11 cellular contexts compared by ENCODE assay signal in the genomic region with DNA sequence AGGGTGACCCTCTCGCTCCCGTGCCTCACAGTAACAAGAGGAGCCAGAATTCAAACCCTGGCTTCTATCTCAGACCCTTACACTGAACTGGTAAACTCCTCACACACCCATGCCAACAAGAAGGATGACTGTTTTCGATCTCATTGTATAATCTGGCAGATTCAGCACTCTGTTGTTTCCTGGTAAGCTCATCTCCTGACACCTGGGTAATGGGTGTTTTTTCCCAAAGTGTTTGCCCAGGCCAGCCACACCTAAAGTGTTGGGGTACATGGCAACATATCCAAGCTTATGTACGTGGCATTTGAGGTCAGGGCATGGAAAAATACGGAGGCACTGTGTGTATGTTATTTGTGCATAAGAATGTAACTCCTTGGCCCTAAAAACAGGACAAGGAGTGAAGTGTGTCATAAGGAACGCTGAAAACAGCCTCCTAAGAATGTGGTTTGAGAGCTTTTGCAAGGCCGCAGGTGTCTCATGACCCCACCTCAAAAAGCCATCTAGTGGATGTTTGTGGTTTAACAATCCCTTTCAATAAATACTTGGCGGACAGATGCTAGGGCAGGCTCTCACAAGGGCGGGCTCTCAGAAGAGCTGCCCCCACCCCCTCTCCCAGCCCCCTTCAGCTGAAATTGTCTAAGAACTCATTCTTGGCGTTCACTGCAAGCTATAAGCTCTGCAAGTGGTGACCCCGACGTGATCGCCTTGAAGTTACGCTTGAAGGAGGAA. TPM values are rescaled to one million over a fixed set of nuclear protein-coding genes. Genes with fewer than 3 reads are reported as not detected.
A peak's percentile ranks its signal among the peaks of the same experiment; 100 is the strongest.
DNase-seq lines count a peak whose midpoint lies in the region; ATAC-seq, FAIRE-seq and TF ChIP-seq lines count a peak whose summit lies in the region.
"Had no signal": no experiment of that assay in that cellular context is flagged by ENCODE, and none has a peak within 500 bp of the region (broad histone marks: within the 10 kb centered on the region; RNA-seq: fewer than 3 reads in every experiment).

A gene with protein sequence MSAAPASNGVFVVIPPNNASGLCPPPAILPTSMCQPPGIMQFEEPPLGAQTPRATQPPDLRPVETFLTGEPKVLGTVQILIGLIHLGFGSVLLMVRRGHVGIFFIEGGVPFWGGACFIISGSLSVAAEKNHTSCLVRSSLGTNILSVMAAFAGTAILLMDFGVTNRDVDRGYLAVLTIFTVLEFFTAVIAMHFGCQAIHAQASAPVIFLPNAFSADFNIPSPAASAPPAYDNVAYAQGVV (plus strand): TSS at position 561 of the 726 bp plus-strand sequence. CDS start 6,867 bp downstream, outside the sequence.

- H4K20me1 ChIP-seq in endothelial cell of umbilical vein (replicated peaks; ENCODE audit: control insufficient read depth, extremely low read depth, insufficient read depth, low read length): no peaks in the 10 kb centered on the region

- peak; percentile 51 for ATAC-seq in stimulated activated memory B cell treated with anti-CD40 and anti-IgM and Interleukin-4, amounts not matched to agents 10 μg/mL and 1 μg/mL and 100 μg/mL, for 72 hours
- no peak for ATAC-seq in HG03108 (IDR thresholded peaks at IDR 0.05; ENCODE audit: unreplicated experiment)
- ATAC-seq in HG03280 (IDR thresholded peaks at IDR 0.05; ENCODE audit: unreplicated experiment): no peak

- H3K27me3 ChIP-seq in endothelial cell of umbilical vein (ENCODE audit: control insufficient read depth in 2 of 2, insufficient read depth in 2 of 2, low read length in 2 of 2) (peaks cover 0 to 13% of the 10 kb centered on the region in 2 experiments), uterus (no peaks in the 10 kb centered on the region)

- no peak within 1 kb of the TSS for H3K4me3 Mint-ChIP-seq in stimulated activated memory B cell treated with anti-CD40 and anti-IgM and Interleukin-4, amounts not matched to agents 10 μg/mL and 1 μg/mL and 100 μg/mL, for 72 hours
- H3K4me3 Mint-ChIP-seq: dendritic cell treated with granulocyte-macrophage colony-stimulating factor and Interleukin-4, amounts not matched to agents 40 ng/mL and 50 ng/mL, for 4 days had no signal

- no peaks in the 10 kb centered on the region for H3K9me3 Mint-ChIP-seq in stimulated activated memory B cell treated with anti-CD40 and anti-IgM and Interleukin-4, amounts not matched to agents 10 μg/mL and 1 μg/mL and 100 μg/mL, for 72 hours
- H3K9me3 Mint-ChIP-seq: dendritic cell treated with granulocyte-macrophage colony-stimulating factor and Interleukin-4, amounts not matched to agents 40 ng/mL and 50 ng/mL, for 4 days had no signal

- POLR2A ChIA-PET in endothelial cell of umbilical vein (lab: Charles Lee): no interaction called here

- H3K27ac ChIP-seq in endothelial cell of umbilical vein (ENCODE audit: insufficient read depth, low read depth, low read length) (no peak within 1 kb of the TSS), uterus (no peak within 1 kb of the TSS)

- no TSS peak for BruUV-seq in endothelial cell of umbilical vein (replicated peaks; lab: Mats Ljungman, UMichigan)

- no peak within 1 kb of the TSS for H3K4me3 ChIP-seq in endothelial cell of umbilical vein (replicated peaks in 1 of 3; ENCODE audit: insufficient read depth in 1 of 3, low read depth in 1 of 3, low read length in 3 of 3)
- H3K4me3 ChIP-seq in uterus: no peak within 1 kb of the TSS

- H3K4me2 ChIP-seq in endothelial cell of umbilical vein (ENCODE audit: insufficient read depth, low read length): no peak within 1 kb of the TSS

- H3K27ac Mint-ChIP-seq in stimulated activated memory B cell treated with anti-CD40 and anti-IgM and Interleukin-4, amounts not matched to agents 10 μg/mL and 1 μg/mL and 100 μg/mL, for 72 hours: no peak within 1 kb of the TSS
- H3K27ac Mint-ChIP-seq: dendritic cell treated with granulocyte-macrophage colony-stimulating factor and Interleukin-4, amounts not matched to agents 40 ng/mL and 50 ng/mL, for 4 days had no signal

- H3K4me1 Mint-ChIP-seq in stimulated activated memory B cell treated with anti-CD40 and anti-IgM and Interleukin-4, amounts not matched to agents 10 μg/mL and 1 μg/mL and 100 μg/mL, for 72 hours: peaks cover 22% of the 10 kb centered on the region

- H3K79me2 ChIP-seq in endothelial cell of umbilical vein (ENCODE audit: control insufficient read depth, insufficient read depth, low read length): no peaks in the 10 kb centered on the region

- H3K36me3 ChIP-seq in endothelial cell of umbilical vein (ENCODE audit: control insufficient read depth in 2 of 2, extremely low read depth in 1 of 2, insufficient read depth in 2 of 2, low read length in 2 of 2) (no peaks in the 10 kb centered on the region), uterus (no peaks in the 10 kb centered on the region)

- H3K9ac ChIP-seq in endothelial cell of umbilical vein (replicated peaks; ENCODE audit: extremely low read depth, insufficient read depth, low read length): no peak within 1 kb of the TSS

- peak; percentile 29 to 43 for TF ChIP-seq CTCF in endothelial cell of umbilical vein (IDR thresholded peaks at IDR 0.05; ENCODE audit: extremely low read depth in 1 of 2, insufficient read depth in 1 of 2, low read depth in 1 of 2, low read length in 2 of 2)
- TF ChIP-seq CTCF in uterus (IDR thresholded peaks at IDR 0.05): no peak

- TF ChIP-seq POLR2A in endothelial cell of umbilical vein (IDR thresholded peaks at IDR 0.05; ENCODE audit: low read depth, low read length): no peak
- no peak for TF ChIP-seq POLR2A in uterus (IDR thresholded peaks at IDR 0.05)

- dilution Hi-C loops in endothelial cell of umbilical vein (cut with MboI; ENCODE audit: extremely low pct_ligation_motif_present, low sequenced_read_pairs): no loop called here

- no peaks in the 10 kb centered on the region for H3K9me1 ChIP-seq in endothelial cell of umbilical vein (replicated peaks; ENCODE audit: control insufficient read depth, extremely low read depth, insufficient read depth, low read length)

- no peaks in the 10 kb centered on the region for H3K9me3 ChIP-seq in endothelial cell of umbilical vein (replicated peaks; ENCODE audit: control insufficient read depth, insufficient read depth, low read length)
- H3K9me3 ChIP-seq in uterus: no peaks in the 10 kb centered on the region

- DNase-seq in NCI-H748 (lab: John Stamatoyannopoulos, UW; ENCODE audit: unreplicated experiment) (peak; percentile 62), NCI-H748 treated with DMSO at 0.1 percent for 48 hours (lab: John Stamatoyannopoulos, UW) (no peak), NCI-H526 treated with DMSO at 0.1 percent for 48 hours (lab: John Stamatoyannopoulos, UW) (peak; percentile 23), endothelial cell of umbilical vein (ENCODE audit: low read depth, low spot score) (peak; percentile 28), uterus (no peak)
- DNase-seq: C1 segment of cervical spinal cord, NCI-H2227 treated with DMSO at 0.1 percent for 48 hours had no signal

- H3K4me1 ChIP-seq in endothelial cell of umbilical vein (ENCODE audit: control insufficient read depth, extremely low read depth, insufficient read depth, low read length) (no peaks in the 10 kb centered on the region), uterus (no peaks in the 10 kb centered on the region)

- peak; percentile 52 for FAIRE-seq in endothelial cell of umbilical vein (lab: Jason Lieb, UNC)

- CTCF ChIA-PET in endothelial cell of umbilical vein (lab: Charles Lee): interaction anchor here (0.5 to 1.6 kb wide), 9 partner anchors 9 to 499 kb away, joined by 3 to 12 read pairs (median 4); no protein-coding TSS in a partner anchor

- intact Hi-C loops in endothelial cell of umbilical vein (cut with micrococcal nuclease): no loop called here
- intact Hi-C loops in uterus (cut with DNase I; ENCODE audit: low total_unique reads): no loop called here

- H3K27me3 Mint-ChIP-seq in stimulated activated memory B cell treated with anti-CD40 and anti-IgM and Interleukin-4, amounts not matched to agents 10 μg/mL and 1 μg/mL and 100 μg/mL, for 72 hours: peaks cover 21% of the 10 kb centered on the region

- H3K36me3 Mint-ChIP-seq in stimulated activated memory B cell treated with anti-CD40 and anti-IgM and Interleukin-4, amounts not matched to agents 10 μg/mL and 1 μg/mL and 100 μg/mL, for 72 hours: no peaks in the 10 kb centered on the region

- H2AFZ ChIP-seq in endothelial cell of umbilical vein (ENCODE audit: low read depth, low read length): no peak within 1 kb of the TSS

TF ChIP-seq in endothelial cell of umbilical vein, 7 proteins besides CTCF, POLR2A, EP300 and RAD21:
- TF ChIP-seq GATA2 (IDR thresholded peaks at IDR 0.05; ENCODE audit: insufficient read depth, insufficient read length, low read depth, low read length): no peak
- no peak for TF ChIP-seq JUN (IDR thresholded peaks at IDR 0.05; ENCODE audit: borderline replicate concordance, insufficient read depth, insufficient read length, low read depth)
- TF ChIP-seq MYC (IDR thresholded peaks at IDR 0.05; ENCODE audit: low read depth, low read length): no peak

RNA-seq across cellular contexts. Expression of the gene that starts here (rescaled TPM):
- total RNA-seq in endothelial cell of umbilical vein: not detected in 2 replicates
- not detected in 2 replicates for polyA plus RNA-seq in endothelial cell of umbilical vein
- polyA plus RNA-seq in endothelial cell of umbilical vein (2011; cell fraction: cytosol; rRNA removed): not detected in 2 replicates
- polyA plus RNA-seq in endothelial cell of umbilical vein (2011; cell fraction: nucleus; rRNA removed): not detected in 2 replicates
- not detected in 2 replicates for polyA plus RNA-seq in endothelial cell of umbilical vein (2012)
- not detected in 2 replicates for polyA minus RNA-seq in endothelial cell of umbilical vein
- not detected for polyA minus RNA-seq in endothelial cell of umbilical vein (2011; cell fraction: cytosol; rRNA and poly(A)+ RNA removed)
- polyA minus RNA-seq in endothelial cell of umbilical vein (2011; cell fraction: nucleus; rRNA and poly(A)+ RNA removed): 0.29 TPM in 1 of 2 replicates, not detected in the other
- not detected for total RNA-seq in uterus

Comparison
In these comparisons a context has a peak if more than half of its experiments do, and no peak if none do; other contexts are left out.
1. DNase-seq: peak in NCI-H748 (single experiment) and NCI-H526 treated with DMSO at 0.1 percent for 48 hours (single experiment); none in NCI-H748 treated with DMSO at 0.1 percent for 48 hours (single experiment) and uterus (0 of 2).
2. Peak in DNase-seq in endothelial cell of umbilical vein; RNA of the gene not detected or under 1 TPM.
3. CTCF ChIP-seq: peak in endothelial cell of umbilical vein (2 of 2); none in uterus (0 of 4).